ENCODE assay signal across 18 cellular contexts in the genomic region with DNA sequence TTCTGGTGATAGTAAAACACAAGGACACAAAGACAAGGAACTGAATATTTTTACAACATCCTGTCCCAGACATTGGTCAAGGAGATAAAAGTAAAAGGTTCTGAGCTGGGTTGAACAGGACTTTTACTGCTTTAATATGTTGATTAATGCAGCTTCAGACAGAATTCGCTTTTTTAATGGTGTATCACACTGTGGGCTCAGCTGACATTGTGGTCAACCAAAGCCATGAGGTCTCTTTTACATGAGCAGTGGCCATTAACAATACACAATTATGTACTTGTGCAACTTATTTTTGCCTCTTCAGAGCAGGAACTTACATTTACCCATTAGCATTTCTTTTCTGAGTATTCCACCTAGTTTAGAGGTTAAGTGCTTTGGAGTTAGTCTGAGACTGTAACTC. TPM values are rescaled to one million over a fixed set of nuclear protein-coding genes. Genes with fewer than 3 reads are reported as not detected.
DNase-seq lines count a peak whose midpoint lies in the region; ATAC-seq, FAIRE-seq and TF ChIP-seq lines count a peak whose summit lies in the region.
"Had no signal": no experiment of that assay in that cellular context is flagged by ENCODE, and none has a peak within 500 bp of the region (broad histone marks: within the 10 kb centered on the region; RNA-seq: fewer than 3 reads in every experiment).

No MANE protein-coding gene starts in this region.

- H3K79me2 ChIP-seq in Karpas-422 (ENCODE audit: low read length) (no peaks in the 10 kb centered on the region), K562 (ENCODE audit: control insufficient read depth, insufficient read depth, low read length) (no peaks in the 10 kb centered on the region), MM.1S (ENCODE audit: low read length) (no peaks in the 10 kb centered on the region)

- peak; percentile 34 for DNase-seq in Karpas-422
- DNase-seq in RPMI7951 (ENCODE audit: low read depth): peak; percentile 11
- no peak for DNase-seq in K562 (ENCODE audit: extremely low read depth in 1 of 4, low spot score in 3 of 4)
- no peak for DNase-seq in DMS153 treated with DMSO at 0.1 percent for 48 hours (lab: John Stamatoyannopoulos, UW; ENCODE audit: unreplicated experiment)
- no peak for DNase-seq in MM.1S
- no peak for DNase-seq in NCI-H2196 treated with DMSO at 0.1 percent for 48 hours (lab: John Stamatoyannopoulos, UW; ENCODE audit: unreplicated experiment)
- no peak for DNase-seq in natural killer cell treated with Interleukin-12 subunit alpha and Interleukin-12 subunit beta and Interleukin-15 and Interleukin-18, amount 100 ng/mL, for 72 hours (ENCODE audit: low spot score)
- DNase-seq: BE2C; CD4-positive, alpha-beta memory T cell; COR-L47; DMS153; GF-D8; GM23248; H7; IMR-90 had no signal

- H3K4me2 ChIP-seq in Karpas-422 (ENCODE audit: low read depth, low read length, poor library complexity, severe bottlenecking) (no peak overlapping the region), K562 (ENCODE audit: insufficient read depth, low read length) (no peak overlapping the region), MM.1S (ENCODE audit: low read depth, low read length) (no peak overlapping the region)
- H3K4me2 ChIP-seq: A549 had no signal

- H3K27me3 Mint-ChIP-seq in natural killer cell treated with Interleukin-12 subunit alpha and Interleukin-12 subunit beta and Interleukin-15 and Interleukin-18, amount 100 ng/mL, for 72 hours: peaks cover 0 to 3% of the 10 kb centered on the region in 2 donors
- H3K27me3 Mint-ChIP-seq: CD4-positive, alpha-beta memory T cell had no signal

- no peaks in the 10 kb centered on the region for H3F3A ChIP-seq in MM.1S (ENCODE audit: insufficient read depth, low read length)

- ATAC-seq in K562: no peak
- no peak for ATAC-seq in natural killer cell treated with Interleukin-12 subunit alpha and Interleukin-12 subunit beta and Interleukin-15 and Interleukin-18, amount 100 ng/mL, for 72 hours
- ATAC-seq: A549 had no signal

- H3K4me1 ChIP-seq in Karpas-422 (ENCODE audit: low read length): no peaks in the 10 kb centered on the region
- H3K4me1 ChIP-seq in K562 (replicated peaks in 1 of 2; ENCODE audit: control insufficient read depth in 2 of 2, insufficient read depth in 2 of 2, low read length in 2 of 2): peaks cover 0 to 4% of the 10 kb centered on the region in 2 experiments; a peak in 1 of 5 replicates
- no peaks in the 10 kb centered on the region for H3K4me1 ChIP-seq in MM.1S (ENCODE audit: low read length)
- H3K4me1 ChIP-seq: A549, BE2C had no signal

- no peak overlapping the region for H3K9ac ChIP-seq in Karpas-422 (ENCODE audit: low read length)
- no peak overlapping the region for H3K9ac ChIP-seq in K562 (ENCODE audit: insufficient read depth in 1 of 2, low read depth in 2 of 2, low read length in 2 of 2)
- H3K9ac ChIP-seq in MM.1S (ENCODE audit: low read length): no peak overlapping the region
- H3K9ac ChIP-seq: GM23248 had no signal

- no peaks in the 10 kb centered on the region for H3K9me3 Mint-ChIP-seq in natural killer cell treated with Interleukin-12 subunit alpha and Interleukin-12 subunit beta and Interleukin-15 and Interleukin-18, amount 100 ng/mL, for 72 hours

- H3K4me3 ChIP-seq in Karpas-422 (ENCODE audit: low read length) (no peak overlapping the region), K562 (no peak overlapping the region), MM.1S (ENCODE audit: low read length) (no peak overlapping the region)
- H3K4me3 ChIP-seq: A549, GM23248 had no signal

- H3K9me2 ChIP-seq in Karpas-422 (replicated peaks; ENCODE audit: insufficient read depth, low read length): no peaks in the 10 kb centered on the region
- H3K9me2 ChIP-seq in MM.1S (replicated peaks; ENCODE audit: insufficient read depth, low read length): no peaks in the 10 kb centered on the region

- FAIRE-seq in K562 (lab: Jason Lieb, UNC): no peak
- FAIRE-seq: A549, D721Med had no signal

- CTCF ChIA-PET in K562 (lab: Yijun Ruan, JAX; ENCODE audit: low intra/inter-chr PET ratio): no interaction called here

- no peak overlapping the region for H3K4me3 Mint-ChIP-seq in natural killer cell treated with Interleukin-12 subunit alpha and Interleukin-12 subunit beta and Interleukin-15 and Interleukin-18, amount 100 ng/mL, for 72 hours
- H3K4me3 Mint-ChIP-seq: CD4-positive, alpha-beta memory T cell had no signal

- WGBS in K562 (ENCODE audit: insufficient coverage, low coverage, missing lambda C conversion rate): 28% methylated on average over 1 of the region's 1 CpG

- no peaks in the 10 kb centered on the region for H3K9me1 ChIP-seq in K562 (ENCODE audit: control insufficient read depth, insufficient read depth, low read length)

- BruUV-seq in K562 (replicated peaks; lab: Mats Ljungman, UMichigan): no TSS peak

- H4K20me1 ChIP-seq in Karpas-422 (ENCODE audit: insufficient read depth, low read depth, low read length): no peaks in the 10 kb centered on the region
- no peaks in the 10 kb centered on the region for H4K20me1 ChIP-seq in K562 (replicated peaks; ENCODE audit: control insufficient read depth, insufficient read depth, low read length)
- no peaks in the 10 kb centered on the region for H4K20me1 ChIP-seq in MM.1S (ENCODE audit: insufficient read depth, low read length)

- TF ChIP-seq POLR2A in K562 (conservative IDR thresholded peaks at IDR 0.05): no peak

- H2AFZ ChIP-seq in Karpas-422 (ENCODE audit: low read length) (no peak overlapping the region), K562 (ENCODE audit: low read depth, low read length) (0 out of 2 replicates have a peak overlapping the region, but pooled peaks have one; percentile 9), MM.1S (ENCODE audit: low read length) (no peak overlapping the region)
- H2AFZ ChIP-seq: GM23248 had no signal

- H3K9me3 ChIP-seq in Karpas-422 (ENCODE audit: low read length) (no peaks in the 10 kb centered on the region), K562 (replicated peaks; ENCODE audit: control insufficient read depth, insufficient read depth, low read depth, low read length) (no peaks in the 10 kb centered on the region), MM.1S (replicated peaks; ENCODE audit: insufficient read depth, low read length) (no peaks in the 10 kb centered on the region)
- H3K9me3 ChIP-seq: A549, BE2C had no signal

- H3K27ac ChIP-seq in Karpas-422 (ENCODE audit: low read length): no peak overlapping the region
- no peak overlapping the region for H3K27ac ChIP-seq in K562 (ENCODE audit: extremely low read depth, low read depth, low read length)
- H3K27ac ChIP-seq in MM.1S (ENCODE audit: low read length): no peak overlapping the region
- H3K27ac ChIP-seq: A549, C4-2B, GM23248 had no signal

- no peak for TF ChIP-seq CTCF in K562 (IDR thresholded peaks at IDR 0.05 in 2 of 3, conservative IDR thresholded peaks at IDR 0.05 in 1 of 3; ENCODE audit: insufficient read depth in 2 of 3, low read depth in 1 of 3, low read length in 3 of 3)
- no peak for TF ChIP-seq CTCF in MM.1S (IDR thresholded peaks at IDR 0.05; ENCODE audit: low read length)

- no peaks in the 10 kb centered on the region for H3K27me3 ChIP-seq in Karpas-422 (ENCODE audit: low read length)
- no peaks in the 10 kb centered on the region for H3K27me3 ChIP-seq in K562 (ENCODE audit: control insufficient read depth in 2 of 2, insufficient read depth in 2 of 2, low read length in 2 of 2)
- no peaks in the 10 kb centered on the region for H3K27me3 ChIP-seq in MM.1S (replicated peaks; ENCODE audit: insufficient read depth, low read length)
- H3K27me3 ChIP-seq: BE2C had no signal

- H3K36me3 Mint-ChIP-seq in natural killer cell treated with Interleukin-12 subunit alpha and Interleukin-12 subunit beta and Interleukin-15 and Interleukin-18, amount 100 ng/mL, for 72 hours: no peaks in the 10 kb centered on the region
- H3K36me3 Mint-ChIP-seq: CD4-positive, alpha-beta memory T cell had no signal

- intact Hi-C loops in K562 (cut with micrococcal nuclease): no loop called here

- H3K36me3 ChIP-seq in Karpas-422 (ENCODE audit: insufficient read depth, low read length) (no peaks in the 10 kb centered on the region), K562 (ENCODE audit: control insufficient read depth, insufficient read depth, low read length) (no peaks in the 10 kb centered on the region), MM.1S (replicated peaks; ENCODE audit: insufficient read depth, low read length) (no peaks in the 10 kb centered on the region)
- H3K36me3 ChIP-seq: BE2C had no signal

- in situ Hi-C loops in K562 (cut with MboI): no loop called here

- H3K27ac Mint-ChIP-seq in natural killer cell treated with Interleukin-12 subunit alpha and Interleukin-12 subunit beta and Interleukin-15 and Interleukin-18, amount 100 ng/mL, for 72 hours: no peak overlapping the region
- H3K27ac Mint-ChIP-seq: CD4-positive, alpha-beta memory T cell had no signal

- no peaks in the 10 kb centered on the region for H3K4me1 Mint-ChIP-seq in natural killer cell treated with Interleukin-12 subunit alpha and Interleukin-12 subunit beta and Interleukin-15 and Interleukin-18, amount 100 ng/mL, for 72 hours (ENCODE audit: low read depth in 2 of 2)
- H3K4me1 Mint-ChIP-seq: CD4-positive, alpha-beta memory T cell had no signal

- TF ChIP-seq RAD21 in K562 (CRISPR knock-in tag; conservative IDR thresholded peaks at IDR 0.05 in 1 of 2, IDR thresholded peaks at IDR 0.05 in 1 of 2): no peak

- no peak for TF ChIP-seq EP300 in K562 (IDR thresholded peaks at IDR 0.05; ENCODE audit: low read length)

- POLR2A ChIA-PET in K562 (lab: Yijun Ruan, JAX): interaction anchor here (0.6 to 1.4 kb wide), 2 partner anchors 9 to 11 kb away, joined by 3 read pairs; no protein-coding TSS in a partner anchor

RNA-seq across cellular contexts. Expression of a gene that starts 22.8 kb away (rescaled TPM):
- 173 and 203 TPM in 2 replicates for total RNA-seq in Karpas-422 (2014; rRNA removed; shearing (Covaris generic); ENCODE audit: low replicate concordance)
- 35.0 and 46.0 TPM in 2 replicates for total RNA-seq in RPMI7951 (2014; rRNA removed; shearing (Covaris generic))
- total RNA-seq in K562 (2011; cell fraction: chromatin; rRNA removed; ENCODE audit: low replicate concordance): 112 and 233 TPM in 2 replicates
- 51.4 and 66.5 TPM in 2 replicates for total RNA-seq in K562 (2011; cell fraction: nucleolus; rRNA removed)
- total RNA-seq in K562 (2011; cell fraction: nucleoplasm; rRNA removed): 75.7 and 89.3 TPM in 2 replicates
- total RNA-seq in K562 (2014; rRNA removed) (27.9 and 41.7 TPM in 2 replicates), K562 (2014; rRNA removed; fragmentation: Illumina TruSeq; extraction: Trizol) (62.1 and 80.5 TPM in 2 replicates), K562 (2015; rRNA removed; fragmentation: Illumina TruSeq; extraction: Trizol) (66.1 and 72.8 TPM in 2 replicates), K562 (2021) (47.5 and 50.8 TPM in 2 replicates)
- polyA plus RNA-seq in K562 (2011; rRNA removed) (37.9 and 56.9 TPM in 2 replicates), K562 (2014; fragmentation: Illumina TruSeq; extraction: Trizol) (39.0 and 40.6 TPM in 2 replicates), K562 (2014; fragmentation: Nextera tagmentation; extraction: Ambion mirVana) (10 to 100 TPM; 11.9 to 12.1 TPM), K562 (2014; rRNA removed) (38.6 and 40.4 TPM in 2 replicates)
- 11.3 and 18.9 TPM in 2 replicates for polyA plus RNA-seq in K562 (2011; cell fraction: cytosol; rRNA removed)
- polyA plus RNA-seq in K562 (2011; cell fraction: nucleus; rRNA removed): 35.7 and 43.4 TPM in 2 replicates
- polyA plus RNA-seq in K562 (2012): 21.0 and 29.0 TPM in 2 replicates
- 120 and 130 TPM in 2 replicates for polyA minus RNA-seq in K562 (2011; rRNA and poly(A)+ RNA removed)
- 29.4 and 46.2 TPM in 2 replicates for polyA minus RNA-seq in K562 (2011; cell fraction: cytosol; rRNA and poly(A)+ RNA removed)
- polyA minus RNA-seq in K562 (2011; cell fraction: nucleus; rRNA and poly(A)+ RNA removed): 102 and 130 TPM in 2 replicates
- 10 to 100 TPM; 53.4 to 61.2 TPM for total RNA-seq in natural killer cell treated with Interleukin-12 subunit alpha and Interleukin-12 subunit beta and Interleukin-15 and Interleukin-18, amount 100 ng/mL, for 72 hours

Comparison
In these comparisons a context has a peak if more than half of its experiments do, and no peak if none do; other contexts are left out.
1. DNase-seq: peak in Karpas-422 (single experiment) and RPMI7951 (single experiment); none in K562 (0 of 4), DMS153 treated with DMSO at 0.1 percent for 48 hours (single experiment), MM.1S (single experiment), NCI-H2196 treated with DMSO at 0.1 percent for 48 hours (single experiment) and natural killer cell treated with Interleukin-12 subunit alpha and Interleukin-12 subunit beta and Interleukin-15 and Interleukin-18, amount 100 ng/mL, for 72 hours (single experiment).